13 cellular contexts compared by ENCODE assay signal in genomic region chr15:35484231-35484945, GRCh38.
DNase-seq lines count a peak whose midpoint lies in the region; TF ChIP-seq lines count a peak whose summit lies in the region.
"Had no signal": no experiment of that assay in that cellular context is flagged by ENCODE, and none has a peak within 500 bp of the region (broad histone marks: within the 10 kb centered on the region; RNA-seq: fewer than 3 reads in every experiment).

No MANE protein-coding gene starts in this region.

- intact Hi-C loops in vagina (cut with DNase I) = no loop called here

- no peak overlapping the region for H3K4me3 ChIP-seq in fibroblast of pulmonary artery (replicated peaks; ENCODE audit: low read depth, low read length)
- H3K4me3 ChIP-seq in vagina = no peak overlapping the region
- H3K4me3 ChIP-seq: A549, GM12878 had no signal

- H3K9me3 ChIP-seq in vagina = no peaks in the 10 kb centered on the region

- DNase-seq in GF-D8 (lab: John Stamatoyannopoulos, UW) = peak; percentile 43
- peak; percentile 37 for DNase-seq in RPMI7951 (ENCODE audit: low read depth)
- DNase-seq in fibroblast of pulmonary artery (ENCODE audit: low read depth) = peak; percentile 16
- DNase-seq in vagina (ENCODE audit: extremely low spot score in 2 of 2) = no peak
- no peak for DNase-seq in globus pallidus (ENCODE audit: low spot score)
- DNase-seq in stimulated activated CD4-positive, alpha-beta T cell treated with anti-CD3 and anti-CD28 coated beads, Interleukin-2, amount 100 ng/mL, for 24 hours = no peak
- DNase-seq: CD8-positive, alpha-beta T cell; COR-L47; DND-41; HCEC 1CT; HFFc6 had no signal

- H3K27ac ChIP-seq in vagina = no peak overlapping the region
- H3K27ac ChIP-seq: A549 had no signal

- H3K27me3 ChIP-seq in vagina = no peaks in the 10 kb centered on the region

- TF ChIP-seq CTCF in fibroblast of pulmonary artery (IDR thresholded peaks at IDR 0.05; ENCODE audit: low read length, missing control alignments) (no peak), vagina (IDR thresholded peaks at IDR 0.05) (no peak)

- peaks cover 8% of the 10 kb centered on the region for H3K4me1 ChIP-seq in vagina

- TF ChIP-seq POLR2A in vagina (IDR thresholded peaks at IDR 0.05) = no peak

- H3K36me3 ChIP-seq in vagina = no peaks in the 10 kb centered on the region

Comparison
In these comparisons a context has a peak if more than half of its experiments do, and no peak if none do; other contexts are left out.
1. DNase-seq: peak in GF-D8 (single experiment), RPMI7951 (single experiment) and fibroblast of pulmonary artery (single experiment); none in vagina (0 of 2), globus pallidus (single experiment) and stimulated activated CD4-positive, alpha-beta T cell treated with anti-CD3 and anti-CD28 coated beads, Interleukin-2, amount 100 ng/mL, for 24 hours (0 of 2).